Comparison of ENCODE assay signal across 8 cellular contexts in the genomic region with DNA sequence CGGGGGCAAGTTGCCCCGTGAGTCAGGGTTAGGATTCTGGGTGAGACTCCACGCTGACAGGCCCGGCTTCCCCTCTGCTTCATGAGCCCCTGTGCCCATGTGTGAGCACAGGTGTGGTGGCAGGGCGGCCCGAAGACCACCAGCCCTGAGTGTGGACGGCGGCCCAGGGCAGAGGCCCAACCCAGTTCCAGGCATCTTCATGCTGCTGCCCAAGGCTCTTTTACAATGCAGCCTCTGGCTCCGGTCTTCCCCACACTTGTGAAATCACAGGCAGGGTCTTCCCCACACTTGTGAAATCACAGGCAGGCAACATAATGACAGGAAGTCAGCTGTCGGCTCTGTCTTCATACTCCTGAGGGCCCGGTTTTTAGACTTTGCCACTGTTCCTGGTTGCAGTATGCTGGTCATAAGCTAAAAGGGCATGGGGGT.
A peak's percentile ranks its signal among the peaks of the same experiment; 100 is the strongest.
DNase-seq lines count a peak whose midpoint lies in the region; ATAC-seq, FAIRE-seq and TF ChIP-seq lines count a peak whose summit lies in the region.

No MANE protein-coding gene starts in this region.

- peaks cover 4 to 23% (median 11%) of the 10 kb centered on the region in 4 experiments for H3K4me1 ChIP-seq in H1 (replicated peaks in 1 of 4; ENCODE audit: control insufficient read depth in 3 of 4, insufficient read depth in 4 of 4, low read length in 3 of 4)
- H3K4me1 ChIP-seq in ovary (ENCODE audit: insufficient read depth), result peaks cover 18% of the 10 kb centered on the region

- H2AFZ ChIP-seq in H1 (ENCODE audit: low read length), result no peak overlapping the region

- no peak overlapping the region for H3K4me2 ChIP-seq in H1 (ENCODE audit: insufficient read depth in 1 of 2, low read depth in 2 of 2, low read length in 2 of 2)

- FAIRE-seq in H1 (lab: Jason Lieb, UNC), result no peak

- no peak for TF ChIP-seq RAD21 in H1 (IDR thresholded peaks at IDR 0.05 in 1 of 2, conservative IDR thresholded peaks at IDR 0.05 in 1 of 2; ENCODE audit: low read depth in 2 of 2, low read length in 2 of 2)

- TF ChIP-seq POLR2A in NB4 (IDR thresholded peaks at IDR 0.05; ENCODE audit: extremely low read depth, insufficient read length) (no peak), H1 (IDR thresholded peaks at IDR 0.05; ENCODE audit: control extremely low read depth in 1 of 2, low read depth in 2 of 2, low read length in 2 of 2) (no peak), ovary (IDR thresholded peaks at IDR 0.05) (no peak)

- H2AK5ac ChIP-seq in H1 (ENCODE audit: low read depth, low read length), result no peak overlapping the region

- H3K79me2 ChIP-seq in H1 (ENCODE audit: control insufficient read depth in 1 of 2, insufficient read depth in 2 of 2, low read length in 2 of 2), result no peaks in the 10 kb centered on the region

- H3K27me3 ChIP-seq in H1 (replicated peaks in 1 of 4; ENCODE audit: control insufficient read depth in 3 of 4, extremely low read depth in 1 of 4, insufficient read depth in 3 of 4, low read length in 3 of 4) (no peaks in the 10 kb centered on the region), ovary (no peaks in the 10 kb centered on the region)

- H3K4ac ChIP-seq in H1 (replicated peaks; ENCODE audit: insufficient read length, low read depth, low read length), result no peak overlapping the region

- CTCF ChIA-PET in H1 (lab: Charles Lee; ENCODE audit: partially characterized antibody), result interaction anchor here (0.6 to 1.8 kb wide), 7 partner anchors 9 to 569 kb away, joined by 3 to 8 read pairs (median 4); no protein-coding TSS in a partner anchor

- H3K18ac ChIP-seq in H1 (ENCODE audit: extremely low read depth, low read length), result peak overlapping the region; percentile 42; the same call in 1 of the 2 replicates

- DNase-seq in Daoy (ENCODE audit: low read depth) (peak; percentile 59), NB4 (ENCODE audit: low read depth) (peak; percentile 91), H1 (ENCODE audit: low read depth in 1 of 2, low spot score in 2 of 2) (no peak), ovary (peak in 3 of 5 donors; percentile 16 to 35 (median 22)), globus pallidus (ENCODE audit: low spot score) (no peak), NCI-H82 (lab: John Stamatoyannopoulos, UW) (no peak), RKO (ENCODE audit: low spot score) (no peak)

- H3K9ac ChIP-seq in H1 (replicated peaks in 1 of 4; ENCODE audit: extremely low read depth in 1 of 4, low read depth in 3 of 4, low read length in 3 of 4), result no peak overlapping the region

- H4K5ac ChIP-seq in H1 (ENCODE audit: insufficient read length, low read depth, low read length), result no peak overlapping the region

- no peak overlapping the region for H3K23ac ChIP-seq in H1 (ENCODE audit: insufficient read length)

- H3K27ac ChIP-seq in H1 (ENCODE audit: low read depth, low read length) (no peak overlapping the region), ovary (no peak overlapping the region)

- TF ChIP-seq CTCF in NB4 (IDR thresholded peaks at IDR 0.05; ENCODE audit: low read depth, low read length) (no peak), H1 (IDR thresholded peaks at IDR 0.05; ENCODE audit: control extremely low read depth in 1 of 3, insufficient read depth in 1 of 3, low read depth in 1 of 3, low read length in 3 of 3) (no peak), ovary (IDR thresholded peaks at IDR 0.05) (no peak)

- no peak overlapping the region for H3K4me3 ChIP-seq in NB4 (ENCODE audit: low read depth, low read length)
- no peak overlapping the region for H3K4me3 ChIP-seq in H1 (ENCODE audit: extremely low read depth in 1 of 4, insufficient read depth in 2 of 4, low read depth in 3 of 4, low read length in 4 of 4)
- no peak overlapping the region for H3K4me3 ChIP-seq in ovary

- H3K36me3 ChIP-seq in H1 (ENCODE audit: control insufficient read depth in 2 of 4, insufficient read depth in 4 of 4, low read length in 3 of 4) (no peaks in the 10 kb centered on the region), ovary (no peaks in the 10 kb centered on the region)

- WGBS in H1 (ENCODE audit: extremely low coverage in 1 of 2, insufficient coverage in 1 of 2, insufficient read length in 1 of 2, insufficient replicate concordance in 2 of 2, low coverage in 1 of 2, low lambda C conversion rate in 2 of 2, missing lambda C conversion rate in 1 of 2), 2 experiments, result 89% methylated on average over 11 of the region's 11 CpGs; no CpG with 5 or more reads in 1 of the 2 experiments
- 85 to 92% (median 90%) methylated on average over 11 of the region's 11 CpGs for WGBS in ovary, 3 donors

- peaks cover 0 to 1% of the 10 kb centered on the region in 2 experiments for H4K20me1 ChIP-seq in H1 (replicated peaks in 1 of 2; ENCODE audit: control insufficient read depth in 1 of 2, insufficient read depth in 2 of 2, low read length in 2 of 2)

- peak overlapping the region; percentile 78; the same call in 1 of the 2 replicates for H2BK12ac ChIP-seq in H1 (ENCODE audit: low read depth, low read length)

- no peaks in the 10 kb centered on the region for H3K23me2 ChIP-seq in H1 (ENCODE audit: low read depth, low read length)

- TF ChIP-seq EP300 in H1 (IDR thresholded peaks at IDR 0.05; ENCODE audit: borderline replicate concordance in 1 of 2, low read depth in 2 of 2, low read length in 2 of 2), result no peak
- no peak for TF ChIP-seq EP300 in ovary (IDR thresholded peaks at IDR 0.05)

- POLR2A ChIA-PET in H1 (lab: Charles Lee; ENCODE audit: partially characterized antibody), result interaction anchor here (0.8 to 1.0 kb wide), 2 partner anchors 29 to 265 kb away, joined by 3 read pairs; no protein-coding TSS in a partner anchor

- H4K91ac ChIP-seq in H1 (replicated peaks; ENCODE audit: insufficient read length, low read length), result peak overlapping the region; percentile 20

- no peak overlapping the region for H2BK20ac ChIP-seq in H1 (ENCODE audit: low read length)

- no peak for ATAC-seq in GM19023 (IDR thresholded peaks at IDR 0.05; ENCODE audit: unreplicated experiment)

- no peak overlapping the region for H3K14ac ChIP-seq in H1 (ENCODE audit: insufficient read length)

- H2BK5ac ChIP-seq in H1 (ENCODE audit: low read depth, low read length), result no peak overlapping the region

- intact Hi-C loops in ovary (cut with DNase I), result loop anchor here in 1 of 4 donors (10.0 kb wide), 1 partner anchor 1019 kb away; no protein-coding TSS in a partner anchor

- H3K79me1 ChIP-seq in H1 (ENCODE audit: low read depth, low read length), result peaks cover 2% of the 10 kb centered on the region; the same call in 1 of the 2 replicates

- H3K56ac ChIP-seq in H1 (replicated peaks; ENCODE audit: insufficient read length, low read depth, low read length), result no peak overlapping the region

- no peak overlapping the region; the same call in 1 of the 2 replicates for H4K8ac ChIP-seq in H1 (ENCODE audit: extremely low read depth, insufficient read depth, low read length)

- 0 out of 2 replicates have a peak overlapping the region, but pooled peaks have one; percentile 18 for H2BK15ac ChIP-seq in H1 (ENCODE audit: low read length)

- H3K9me3 ChIP-seq in H1 (ENCODE audit: insufficient read depth in 2 of 2, low read depth in 1 of 2, low read length in 1 of 2) (no peaks in the 10 kb centered on the region), ovary (no peaks in the 10 kb centered on the region)

- no peak overlapping the region for H2BK120ac ChIP-seq in H1 (replicated peaks; ENCODE audit: low read depth, low read length)

TF ChIP-seq in H1, 55 proteins besides CTCF, POLR2A, EP300 and RAD21:
- TF ChIP-seq GABPA (IDR thresholded peaks at IDR 0.05; ENCODE audit: borderline replicate concordance, insufficient read depth, low read length), result no peak
- TF ChIP-seq TEAD4 (IDR thresholded peaks at IDR 0.05; ENCODE audit: low read depth, low read length), result no peak
- no peak for TF ChIP-seq JUND (IDR thresholded peaks at IDR 0.05; ENCODE audit: low read length)
- no peak for TF ChIP-seq POLR2AphosphoS5 (IDR thresholded peaks at IDR 0.05; ENCODE audit: low read depth, low read length)
- TF ChIP-seq TAF1 (IDR thresholded peaks at IDR 0.05; ENCODE audit: low read depth, low read length), result no peak
- no peak for TF ChIP-seq BCL11A (IDR thresholded peaks at IDR 0.05; ENCODE audit: low read depth in 2 of 2, low read length in 2 of 2)
- TF ChIP-seq RBBP5 (IDR thresholded peaks at IDR 0.05; ENCODE audit: borderline replicate concordance, low read depth, low read length), result no peak
- no peak for TF ChIP-seq RXRA (IDR thresholded peaks at IDR 0.05; ENCODE audit: insufficient read depth, low read depth, low read length)
- no peak for TF ChIP-seq NRF1 (IDR thresholded peaks at IDR 0.05; ENCODE audit: low read depth, low read length)
- no peak for TF ChIP-seq ZNF274 (IDR thresholded peaks at IDR 0.05; ENCODE audit: borderline replicate concordance, extremely low read depth, low read length)
- TF ChIP-seq KDM1A (IDR thresholded peaks at IDR 0.05; ENCODE audit: borderline replicate concordance, low read length), result no peak

Comparison
In these comparisons a context has a peak if more than half of its experiments do, and no peak if none do; other contexts are left out.
1. DNase-seq: peak in Daoy (single experiment), NB4 (single experiment) and ovary (3 of 5); none in H1 (0 of 2), globus pallidus (single experiment), NCI-H82 (single experiment) and RKO (single experiment).